8 cellular contexts compared by ENCODE assay signal in genomic region chr3:46979958-46980497, GRCh38. TPM values are rescaled to one million over a fixed set of nuclear protein-coding genes. Genes with fewer than 3 reads are reported as not detected.
DNase-seq lines count a peak whose midpoint lies in the region; ATAC-seq and TF ChIP-seq lines count a peak whose summit lies in the region.

No MANE protein-coding gene starts in this region.

- H3K27me3 ChIP-seq in ascending aorta, result no peaks in the 10 kb centered on the region
- H3K27me3 ChIP-seq in thoracic aorta (replicated peaks; ENCODE audit: insufficient read depth), result no peaks in the 10 kb centered on the region

- H3K9me3 ChIP-seq in ascending aorta (no peaks in the 10 kb centered on the region), thoracic aorta (no peaks in the 10 kb centered on the region)

- intact Hi-C loops in ascending aorta (cut with DNase I), result loop anchor here (5.0 to 10.0 kb wide), 2 partner anchors 108 to 135 kb away; no protein-coding TSS in a partner anchor

- ATAC-seq in HG03439 (IDR thresholded peaks at IDR 0.05; ENCODE audit: unreplicated experiment) (peak; percentile 2), thoracic aorta (ENCODE audit: insufficient number of reproducible peaks, low FRiP score, low read depth) (no peak)

- H3K36me3 ChIP-seq in ascending aorta (no peaks in the 10 kb centered on the region), thoracic aorta (no peaks in the 10 kb centered on the region)

- H3K27ac ChIP-seq in ascending aorta (peak overlapping the region in 1 of 2 donors; percentile 87), thoracic aorta (peak overlapping the region in 1 of 2 donors; percentile 37)

- peak overlapping the region; percentile 52 to 92 for H3K4me3 ChIP-seq in ascending aorta
- peak overlapping the region; percentile 86 for H3K4me3 ChIP-seq in thoracic aorta

- peak; percentile 73 for DNase-seq in activated CD8-positive, alpha-beta memory T cell treated with anti-CD3 and anti-CD28 coated beads for 24 hours
- DNase-seq in activated CD8-positive, alpha-beta memory T cell treated with anti-CD3 and anti-CD28 coated beads, Interleukin-2, amount 50 U/mL, for 4 hours, result no peak
- DNase-seq in ascending aorta (ENCODE audit: low spot score in 2 of 2) (no peak), left kidney (ENCODE audit: low read depth, low spot score) (peak; percentile 59), thoracic aorta (ENCODE audit: low spot score) (no peak), KBM-7 (no peak), COLO829 (ENCODE audit: low spot score) (no peak)

- in situ Hi-C loops in KBM-7 (cut with MboI; ENCODE audit: low pct_unique_long_range_greater_than_20kb, low sequenced_read_pairs), result no loop called here

- TF ChIP-seq CTCF in ascending aorta (IDR thresholded peaks at IDR 0.05) (no peak), thoracic aorta (IDR thresholded peaks at IDR 0.05) (no peak)

- H3K4me1 ChIP-seq in ascending aorta (peaks cover 20 to 22% of the 10 kb centered on the region in 2 donors), thoracic aorta (ENCODE audit: control insufficient read depth in 1 of 2, low read depth in 2 of 2) (peaks cover 24 to 41% of the 10 kb centered on the region in 2 donors)

RNA-seq across cellular contexts. Expression of gene NBEAL2, which starts 0.6 kb away (rescaled TPM):
- total RNA-seq in ascending aorta, result 70.2 TPM
- 10 to 100 TPM; 39.7 to 48.7 TPM for total RNA-seq in thoracic aorta

RNA-seq across cellular contexts. Expression of gene CCDC12, which starts 3.5 kb away (rescaled TPM):
- total RNA-seq in ascending aorta (34.3 TPM), thoracic aorta (10 to 100 TPM; 29.8 to 58.8 TPM)

Comparison
In these comparisons a context has a peak if more than half of its experiments do, and no peak if none do; other contexts are left out.
1. DNase-seq: peak in activated CD8-positive, alpha-beta memory T cell treated with anti-CD3 and anti-CD28 coated beads for 24 hours (single experiment) and left kidney (single experiment); none in activated CD8-positive, alpha-beta memory T cell treated with anti-CD3 and anti-CD28 coated beads, Interleukin-2, amount 50 U/mL, for 4 hours (single experiment), ascending aorta (0 of 2), thoracic aorta (single experiment), KBM-7 (single experiment) and COLO829 (single experiment).